8 cellular contexts compared by ENCODE assay signal in the genomic region with DNA sequence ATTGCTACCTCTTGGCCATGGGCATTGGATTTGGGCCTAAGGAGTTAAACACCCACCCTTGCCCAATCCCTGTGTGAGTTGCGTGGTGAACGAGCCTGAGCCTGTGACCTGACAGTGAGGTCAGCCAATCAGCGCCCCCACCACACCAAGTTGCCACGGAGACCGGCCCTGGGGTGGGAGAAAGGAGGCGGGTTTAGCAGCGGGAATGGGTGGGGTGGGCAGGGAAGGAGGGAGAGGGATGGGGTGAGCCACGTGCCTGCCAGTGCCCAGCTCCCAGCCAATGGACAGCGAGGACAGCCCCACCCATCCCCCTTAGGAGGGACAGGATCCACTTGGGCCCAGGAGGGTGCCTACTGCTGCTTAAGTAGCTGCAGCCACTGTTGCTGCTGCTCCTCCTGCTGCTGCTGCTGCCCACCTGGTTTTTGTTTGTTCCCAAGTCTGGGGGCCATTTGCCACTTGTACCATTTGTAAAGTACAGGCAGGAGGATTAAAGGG. TPM values are rescaled to one million over a fixed set of nuclear protein-coding genes. Genes with fewer than 3 reads are reported as not detected.
A peak's percentile ranks its signal among the peaks of the same experiment; 100 is the strongest.
DNase-seq lines count a peak whose midpoint lies in the region; ATAC-seq and TF ChIP-seq lines count a peak whose summit lies in the region.

No MANE protein-coding gene starts in this region.

- H3K36me3 Mint-ChIP-seq in activated CD8-positive, alpha-beta memory T cell treated with anti-CD3 and anti-CD28 coated beads, Interleukin-2, amount 10 ng/mL, durations not matched to agents 7 days and 5 days: peaks cover 16% of the 10 kb centered on the region

- no peaks in the 10 kb centered on the region for H3K9me2 ChIP-seq in OCI-LY7 (ENCODE audit: insufficient read depth, low read length)

- no peaks in the 10 kb centered on the region for H3K27me3 Mint-ChIP-seq in activated CD8-positive, alpha-beta memory T cell treated with anti-CD3 and anti-CD28 coated beads, Interleukin-2, amount 10 ng/mL, durations not matched to agents 7 days and 5 days

- H3K4me1 Mint-ChIP-seq in activated CD8-positive, alpha-beta memory T cell treated with anti-CD3 and anti-CD28 coated beads, Interleukin-2, amount 10 ng/mL, durations not matched to agents 7 days and 5 days: peaks cover 70% of the 10 kb centered on the region

- H3K4me3 Mint-ChIP-seq in activated CD8-positive, alpha-beta memory T cell treated with anti-CD3 and anti-CD28 coated beads, Interleukin-2, amount 10 ng/mL, durations not matched to agents 7 days and 5 days: no peak overlapping the region

- no peaks in the 10 kb centered on the region for H3K27me3 ChIP-seq in ectodermal cell (ENCODE audit: control insufficient read depth, insufficient read depth, low read length, poor library complexity, severe bottlenecking)
- no peaks in the 10 kb centered on the region for H3K27me3 ChIP-seq in aorta (ENCODE audit: control insufficient read depth in 1 of 2, insufficient read depth in 2 of 2, low read length in 1 of 2)

- intact Hi-C loops in OCI-LY7 (cut with micrococcal nuclease; ENCODE audit: unreplicated experiment): no loop called here
- intact Hi-C loops in aorta (cut with DNase I): no loop called here

- H3K27ac ChIP-seq in OCI-LY7 (ENCODE audit: low read depth, low read length, poor library complexity, severe bottlenecking) (peak overlapping the region; percentile 58), ectodermal cell (ENCODE audit: insufficient read depth, low read depth, low read length, poor library complexity, severe bottlenecking) (peak overlapping the region; percentile 63), aorta (ENCODE audit: low read depth in 1 of 2, low read length in 2 of 2) (no peak overlapping the region)

- H3K4me2 ChIP-seq in OCI-LY7 (ENCODE audit: low read length): no peak overlapping the region

- H3K79me2 ChIP-seq in OCI-LY7 (ENCODE audit: insufficient read depth, low read depth, low read length): no peaks in the 10 kb centered on the region

- H3K36me3 ChIP-seq in OCI-LY7 (ENCODE audit: insufficient read depth, low read length) (peaks cover 22% of the 10 kb centered on the region; the same call in 1 of the 2 replicates), ectodermal cell (ENCODE audit: control insufficient read depth, insufficient read depth, low read length) (peaks cover 4% of the 10 kb centered on the region), aorta (ENCODE audit: control insufficient read depth in 1 of 2, insufficient read depth in 2 of 2, low read length in 1 of 2) (no peaks in the 10 kb centered on the region)

- no TSS peak for BruUV-seq in OCI-LY7 (replicated peaks; lab: Mats Ljungman, UMichigan)

- H3K4me3 ChIP-seq in OCI-LY7 (ENCODE audit: low read depth, low read length, poor library complexity, severe bottlenecking) (no peak overlapping the region), ectodermal cell (ENCODE audit: insufficient read depth, low read depth, low read length) (no peak overlapping the region), aorta (ENCODE audit: low read length in 2 of 2) (no peak overlapping the region)

- WGBS in ectodermal cell, 2 experiments: 7 to 10% methylated on average over 9 of the region's 9 CpGs
- 16 to 23% methylated on average over 9 of the region's 9 CpGs for WGBS in aorta, 2 donors

- H2AFZ ChIP-seq in OCI-LY7 (ENCODE audit: low read length): no peak overlapping the region

- CTCF ChIA-PET in activated CD8-positive, alpha-beta memory T cell treated with anti-CD3 and anti-CD28 coated beads, Interleukin-2, amount 10 ng/mL, durations not matched to agents 7 days and 5 days (lab: Charles Lee): interaction anchor here (1.6 to 18.7 kb wide), 4 partner anchors 13 to 73 kb away, joined by 5 to 328 read pairs (median 108); a partner anchor contains a TSS
- CTCF ChIA-PET in OCI-LY7 (lab: Charles Lee; ENCODE audit: unreplicated experiment): no interaction called here

- no peaks in the 10 kb centered on the region for H3K9me3 Mint-ChIP-seq in activated CD8-positive, alpha-beta memory T cell treated with anti-CD3 and anti-CD28 coated beads, Interleukin-2, amount 10 ng/mL, durations not matched to agents 7 days and 5 days (ENCODE audit: low read depth)

- H4K20me1 ChIP-seq in OCI-LY7 (ENCODE audit: insufficient read depth, low read length): no peaks in the 10 kb centered on the region

- no peak for DNase-seq in activated CD8-positive, alpha-beta memory T cell treated with anti-CD3 and anti-CD28 coated beads, Interleukin-2, amount 10 ng/mL, durations not matched to agents 7 days and 5 days
- DNase-seq in activated CD8-positive, alpha-beta memory T cell treated with anti-CD3 and anti-CD28 coated beads, Interleukin-2, amount 50 U/mL, for 4 hours: no peak
- no peak for DNase-seq in OCI-LY7 (ENCODE audit: low spot score)
- DNase-seq in medulla oblongata (ENCODE audit: extremely low spot score): peak; percentile 83
- peak; percentile 81 to 90 for DNase-seq in aorta
- no peak for DNase-seq in activated gamma-delta T cell treated with Interleukin-2 at 50 U/mL for 16 hours
- no peak for DNase-seq in effector CD4-positive, alpha-beta T cell

- H3K4me1 ChIP-seq in OCI-LY7 (ENCODE audit: insufficient read depth, low read length, poor library complexity, severe bottlenecking) (peaks cover 80% of the 10 kb centered on the region), ectodermal cell (ENCODE audit: control insufficient read depth, insufficient read depth, low read length) (peaks cover 44% of the 10 kb centered on the region), aorta (ENCODE audit: control insufficient read depth in 1 of 2, insufficient read depth in 2 of 2, low read length in 2 of 2) (no peaks in the 10 kb centered on the region)

- H3K9me3 ChIP-seq in OCI-LY7 (ENCODE audit: low read length) (no peaks in the 10 kb centered on the region), ectodermal cell (ENCODE audit: control insufficient read depth, low read length) (no peaks in the 10 kb centered on the region), aorta (ENCODE audit: control insufficient read depth, low read length) (no peaks in the 10 kb centered on the region)

- no peak for ATAC-seq in activated CD8-positive, alpha-beta memory T cell treated with anti-CD3 and anti-CD28 coated beads, Interleukin-2, amount 10 ng/mL, durations not matched to agents 7 days and 5 days
- peak; percentile 27 for ATAC-seq in aorta (ENCODE audit: low FRiP score)

- no peak for TF ChIP-seq CTCF in OCI-LY7 (conservative IDR thresholded peaks at IDR 0.05; ENCODE audit: low read length)

- POLR2A ChIA-PET in OCI-LY7 (lab: Charles Lee): interaction anchor here (0.7 kb wide), 2 partner anchors 23 to 47 kb away, joined by 3 to 4 read pairs; no protein-coding TSS in a partner anchor

- peak overlapping the region; percentile 64 for H3K27ac Mint-ChIP-seq in activated CD8-positive, alpha-beta memory T cell treated with anti-CD3 and anti-CD28 coated beads, Interleukin-2, amount 10 ng/mL, durations not matched to agents 7 days and 5 days

RNA-seq across cellular contexts. Expression of a gene that starts 9.5 kb away (rescaled TPM):
- total RNA-seq in activated CD8-positive, alpha-beta memory T cell treated with anti-CD3 and anti-CD28 coated beads, Interleukin-2, amount 10 ng/mL, durations not matched to agents 7 days and 5 days: 10 to 100 TPM; 58.1 to 74.8 TPM
- 14.2 and 16.3 TPM in 2 replicates for total RNA-seq in OCI-LY7 (2014; rRNA removed; shearing (Covaris generic))
- 22.2 and 23.2 TPM in 2 replicates for total RNA-seq in OCI-LY7 (2022)
- 11.4 TPM for polyA plus RNA-seq in ectodermal cell (2013, experiment 1 of 4)
- 14.4 TPM for polyA plus RNA-seq in ectodermal cell (2013, experiment 2 of 4)
- polyA plus RNA-seq in ectodermal cell (2013, experiment 3 of 4): 8.2 TPM
- 11.1 TPM for polyA plus RNA-seq in ectodermal cell (2013, experiment 4 of 4)
- total RNA-seq in aorta: 10 to 100 TPM; 46.4 to 71.1 TPM
- polyA plus RNA-seq in aorta: 10 to 100 TPM; 23.3 to 32.8 TPM

RNA-seq across cellular contexts. Expression of a gene that starts 18.7 kb away (rescaled TPM):
- 1 to 10 TPM in 1 of 2 experiments, under 1 TPM in 1; 0.91 to 1.2 TPM for total RNA-seq in activated CD8-positive, alpha-beta memory T cell treated with anti-CD3 and anti-CD28 coated beads, Interleukin-2, amount 10 ng/mL, durations not matched to agents 7 days and 5 days
- 0.95 and 2.3 TPM in 2 replicates for total RNA-seq in OCI-LY7 (2014; rRNA removed; shearing (Covaris generic))
- total RNA-seq in OCI-LY7 (2022) (0.78 and 1.5 TPM in 2 replicates), aorta (not detected)
- not detected for polyA plus RNA-seq in ectodermal cell (2013, experiment 1 of 4)
- polyA plus RNA-seq in ectodermal cell (2013, experiment 2 of 4): not detected
- 0.59 TPM for polyA plus RNA-seq in ectodermal cell (2013, experiment 3 of 4)
- polyA plus RNA-seq in ectodermal cell (2013, experiment 4 of 4): 0.49 TPM
- polyA plus RNA-seq in aorta: not detected

RNA-seq across cellular contexts. Expression of a gene that starts 21.5 kb away (rescaled TPM):
- total RNA-seq in activated CD8-positive, alpha-beta memory T cell treated with anti-CD3 and anti-CD28 coated beads, Interleukin-2, amount 10 ng/mL, durations not matched to agents 7 days and 5 days: under 1 TPM; 0.09 to 0.29 TPM
- 0.85 and 1.7 TPM in 2 replicates for total RNA-seq in OCI-LY7 (2014; rRNA removed; shearing (Covaris generic))
- total RNA-seq in OCI-LY7 (2022): 2.0 and 3.9 TPM in 2 replicates
- polyA plus RNA-seq in ectodermal cell (2013, experiment 1 of 4): 2.0 TPM
- polyA plus RNA-seq in ectodermal cell (2013, experiment 2 of 4): 2.2 TPM
- polyA plus RNA-seq in ectodermal cell (2013, experiment 3 of 4): 2.4 TPM
- polyA plus RNA-seq in ectodermal cell (2013, experiment 4 of 4): 4.4 TPM
- 1 to 10 TPM in 1 of 2 donors, under 1 TPM in 1; 0.75 to 1.8 TPM for total RNA-seq in aorta
- 1 to 10 TPM in 1 of 2 donors, under 1 TPM in 1; 0.25 to 5.6 TPM for polyA plus RNA-seq in aorta

RNA-seq across cellular contexts. Expression of a gene that starts 21.5 kb away (rescaled TPM):
- not detected for total RNA-seq in activated CD8-positive, alpha-beta memory T cell treated with anti-CD3 and anti-CD28 coated beads, Interleukin-2, amount 10 ng/mL, durations not matched to agents 7 days and 5 days
- total RNA-seq in OCI-LY7 (2014; rRNA removed; shearing (Covaris generic)): not detected in 2 replicates
- not detected in 2 replicates for total RNA-seq in OCI-LY7 (2022)
- polyA plus RNA-seq in ectodermal cell (2013, experiment 1 of 4): not detected
- not detected for polyA plus RNA-seq in ectodermal cell (2013, experiment 2 of 4)
- not detected for polyA plus RNA-seq in ectodermal cell (2013, experiment 3 of 4)
- not detected for polyA plus RNA-seq in ectodermal cell (2013, experiment 4 of 4)
- under 1 TPM in 1 of 2 donors, not detected in 1; 0.26 TPM for total RNA-seq in aorta
- polyA plus RNA-seq in aorta: not detected

RNA-seq across cellular contexts. Expression of a gene that starts 29.0 kb away (rescaled TPM):
- total RNA-seq in activated CD8-positive, alpha-beta memory T cell treated with anti-CD3 and anti-CD28 coated beads, Interleukin-2, amount 10 ng/mL, durations not matched to agents 7 days and 5 days: 10 to 100 TPM; 48.2 to 63.7 TPM
- 52.7 and 55.7 TPM in 2 replicates for total RNA-seq in OCI-LY7 (2014; rRNA removed; shearing (Covaris generic))
- total RNA-seq in OCI-LY7 (2022) (57.0 and 57.9 TPM in 2 replicates), aorta (10 to 100 TPM; 14.5 to 17.6 TPM)
- 59.1 TPM for polyA plus RNA-seq in ectodermal cell (2013, experiment 1 of 4)
- 69.3 TPM for polyA plus RNA-seq in ectodermal cell (2013, experiment 2 of 4)
- 50.1 TPM for polyA plus RNA-seq in ectodermal cell (2013, experiment 3 of 4)
- polyA plus RNA-seq in ectodermal cell (2013, experiment 4 of 4): 56.7 TPM
- polyA plus RNA-seq in aorta: 10 to 100 TPM; 23.8 to 24.2 TPM

Comparison
In these comparisons a context has a peak if more than half of its experiments do, and no peak if none do; other contexts are left out.
1. DNase-seq: peak in medulla oblongata (single experiment) and aorta (2 of 2); none in activated CD8-positive, alpha-beta memory T cell treated with anti-CD3 and anti-CD28 coated beads, Interleukin-2, amount 10 ng/mL, durations not matched to agents 7 days and 5 days (single experiment), activated CD8-positive, alpha-beta memory T cell treated with anti-CD3 and anti-CD28 coated beads, Interleukin-2, amount 50 U/mL, for 4 hours (single experiment), OCI-LY7 (single experiment), activated gamma-delta T cell treated with Interleukin-2 at 50 U/mL for 16 hours (single experiment) and effector CD4-positive, alpha-beta T cell (single experiment).
2. H3K27ac ChIP-seq: peak in OCI-LY7 (single experiment) and ectodermal cell (single experiment); none in aorta (0 of 2).